Comparison of ENCODE assay signal across 8 cellular contexts in genomic region chr12:69470189-69471094, GRCh38. TPM values are rescaled to one million over a fixed set of nuclear protein-coding genes. Genes with fewer than 3 reads are reported as not detected.
DNase-seq lines count a peak whose midpoint lies in the region; ATAC-seq and TF ChIP-seq lines count a peak whose summit lies in the region.

TSS of gene FRS2 (plus strand) at chr12:69470388. CDS start at chr12:69569031, 98,643 bp downstream.

- intact Hi-C loops in CD4-positive, alpha-beta memory T cell (cut with micrococcal nuclease), result loop anchor here (1.0 to 10.0 kb wide), 4 partner anchors 111 to 267 kb away; partner anchors contain the start of genes CCT2, RAB3IP and YEATS4

- no peaks in the 10 kb centered on the region for H3K27me3 Mint-ChIP-seq in CD4-positive, alpha-beta memory T cell
- H3K27me3 Mint-ChIP-seq in activated CD4-positive, alpha-beta memory T cell treated with anti-CD3 and anti-CD28 coated beads, Interleukin-2, amount 10 ng/mL, durations not matched to agents 7 days and 5 days, result no peaks in the 10 kb centered on the region

- CTCF ChIA-PET in CD4-positive, alpha-beta memory T cell (lab: Charles Lee; ENCODE audit: partially characterized antibody), result interaction anchor here (0.8 to 1.1 kb wide), 4 partner anchors 53 to 314 kb away, joined by 3 to 5 read pairs (median 4); no protein-coding TSS in a partner anchor
- CTCF ChIA-PET in activated CD4-positive, alpha-beta memory T cell treated with anti-CD3 and anti-CD28 coated beads, Interleukin-2, amount 10 ng/mL, durations not matched to agents 7 days and 5 days (lab: Charles Lee), result interaction anchor here (0.6 to 1.9 kb wide), 5 partner anchors 22 to 113 kb away, joined by 3 to 15 read pairs (median 5); no protein-coding TSS in a partner anchor

- peak; percentile 78 to 87 (median 80) for DNase-seq in CD4-positive, alpha-beta memory T cell
- peak; percentile 96 for DNase-seq in NCI-H82 (lab: John Stamatoyannopoulos, UW)
- peak; percentile 87 for DNase-seq in activated CD4-positive, alpha-beta memory T cell treated with anti-CD3 and anti-CD28 coated beads, Interleukin-2, amount 10 ng/mL, durations not matched to agents 7 days and 5 days
- DNase-seq in lung (ENCODE audit: low spot score), result peak; percentile 93
- DNase-seq in stimulated activated CD4-positive, alpha-beta T cell treated with anti-CD3 and anti-CD28 coated beads, TNF-alpha, amount 100 ng/mL, for 4 hours (ENCODE audit: low read depth in 3 of 3), result peak; percentile 72 to 76 (median 72)

- no peaks in the 10 kb centered on the region for H3K9me3 ChIP-seq in CD4-positive, alpha-beta memory T cell (ENCODE audit: control insufficient read depth in 1 of 2, low read length in 2 of 2)
- H3K9me3 ChIP-seq in ectodermal cell (ENCODE audit: control insufficient read depth, low read length), result no peaks in the 10 kb centered on the region
- no peaks in the 10 kb centered on the region for H3K9me3 ChIP-seq in lung (ENCODE audit: control insufficient read depth in 2 of 2, insufficient read depth in 1 of 2, low read length in 1 of 2)

- peak within 1 kb of the TSS; percentile 96 to 99 (median 98) for H3K4me3 Mint-ChIP-seq in CD4-positive, alpha-beta memory T cell
- H3K4me3 Mint-ChIP-seq in activated CD4-positive, alpha-beta memory T cell treated with anti-CD3 and anti-CD28 coated beads, Interleukin-2, amount 10 ng/mL, durations not matched to agents 7 days and 5 days, result peak within 1 kb of the TSS; percentile 96

- no peaks in the 10 kb centered on the region for H3K27me3 ChIP-seq in CD4-positive, alpha-beta memory T cell (ENCODE audit: insufficient read depth, low read length)
- H3K27me3 ChIP-seq in ectodermal cell (ENCODE audit: control insufficient read depth, insufficient read depth, low read length, poor library complexity, severe bottlenecking) (no peaks in the 10 kb centered on the region), lung (ENCODE audit: control insufficient read depth, insufficient read depth) (no peaks in the 10 kb centered on the region)

- ATAC-seq in GM19438 (IDR thresholded peaks at IDR 0.05; ENCODE audit: low read depth, unreplicated experiment) (peak; percentile 95), HG03575 (IDR thresholded peaks at IDR 0.05; ENCODE audit: extremely low read depth, insufficient number of reproducible peaks, low FRiP score, unreplicated experiment) (peak; percentile 54), lung (ENCODE audit: insufficient read depth, low FRiP score) (peak; percentile 99)

- peak within 1 kb of the TSS; percentile 71 for H3K4me3 ChIP-seq in CD4-positive, alpha-beta memory T cell (ENCODE audit: low read length in 2 of 2)
- peak within 1 kb of the TSS; percentile 95 for H3K4me3 ChIP-seq in ectodermal cell (ENCODE audit: insufficient read depth, low read depth, low read length)
- peak within 1 kb of the TSS; percentile 87 for H3K4me3 ChIP-seq in lung

- H3K9me3 Mint-ChIP-seq in CD4-positive, alpha-beta memory T cell, result no peaks in the 10 kb centered on the region
- H3K9me3 Mint-ChIP-seq in activated CD4-positive, alpha-beta memory T cell treated with anti-CD3 and anti-CD28 coated beads, Interleukin-2, amount 10 ng/mL, durations not matched to agents 7 days and 5 days, result no peaks in the 10 kb centered on the region

- H3K4me1 Mint-ChIP-seq in CD4-positive, alpha-beta memory T cell, result peaks cover 31 to 56% (median 45%) of the 10 kb centered on the region in 4 donors
- H3K4me1 Mint-ChIP-seq in activated CD4-positive, alpha-beta memory T cell treated with anti-CD3 and anti-CD28 coated beads, Interleukin-2, amount 10 ng/mL, durations not matched to agents 7 days and 5 days, result peaks cover 32% of the 10 kb centered on the region

- WGBS in ectodermal cell, 2 experiments, result 0% methylated on average over 69 of the region's 69 CpGs
- 0 to 1% methylated on average over 67 to 69 of the region's 69 CpGs for WGBS in lung, 2 donors

- H3K27ac ChIP-seq in CD4-positive, alpha-beta memory T cell (ENCODE audit: low read depth, low read length), result peak within 1 kb of the TSS; percentile 89
- H3K27ac ChIP-seq in ectodermal cell (ENCODE audit: insufficient read depth, low read depth, low read length, poor library complexity, severe bottlenecking) (peak within 1 kb of the TSS; percentile 91), lung (ENCODE audit: low read depth in 1 of 2, low read length in 1 of 2) (peak within 1 kb of the TSS; percentile 89 to 98)

- TF ChIP-seq CTCF in lung (IDR thresholded peaks at IDR 0.05; ENCODE audit: control extremely low read depth, extremely low read depth), result no peak

- H3K4me1 ChIP-seq in CD4-positive, alpha-beta memory T cell (ENCODE audit: insufficient read depth, low read length), result peaks cover 42% of the 10 kb centered on the region
- H3K4me1 ChIP-seq in ectodermal cell (ENCODE audit: control insufficient read depth, insufficient read depth, low read length), result peaks cover 15% of the 10 kb centered on the region
- H3K4me1 ChIP-seq in lung (ENCODE audit: control insufficient read depth in 2 of 2, insufficient read depth in 2 of 2, low read length in 2 of 2), result peaks cover 7 to 21% of the 10 kb centered on the region in 2 donors

- peak within 1 kb of the TSS; percentile 81 to 99 (median 98) for H3K27ac Mint-ChIP-seq in CD4-positive, alpha-beta memory T cell
- peak within 1 kb of the TSS; percentile 90 for H3K27ac Mint-ChIP-seq in activated CD4-positive, alpha-beta memory T cell treated with anti-CD3 and anti-CD28 coated beads, Interleukin-2, amount 10 ng/mL, durations not matched to agents 7 days and 5 days

- H3K36me3 Mint-ChIP-seq in CD4-positive, alpha-beta memory T cell, result peaks cover 0 to 6% of the 10 kb centered on the region in 2 donors
- peaks cover 12% of the 10 kb centered on the region for H3K36me3 Mint-ChIP-seq in activated CD4-positive, alpha-beta memory T cell treated with anti-CD3 and anti-CD28 coated beads, Interleukin-2, amount 10 ng/mL, durations not matched to agents 7 days and 5 days (ENCODE audit: low read depth)

- no peaks in the 10 kb centered on the region for H3K36me3 ChIP-seq in CD4-positive, alpha-beta memory T cell (ENCODE audit: insufficient read depth, low read length)
- H3K36me3 ChIP-seq in ectodermal cell (ENCODE audit: control insufficient read depth, insufficient read depth, low read length) (no peaks in the 10 kb centered on the region), lung (ENCODE audit: control insufficient read depth in 2 of 2, insufficient read depth in 2 of 2, low read length in 2 of 2) (no peaks in the 10 kb centered on the region)

- POLR2A ChIA-PET in CD4-positive, alpha-beta memory T cell (lab: Charles Lee; ENCODE audit: partially characterized antibody), result interaction anchor here (1.1 to 2.8 kb wide), 5 partner anchors 115 to 269 kb away, joined by 3 to 27 read pairs (median 9); partner anchors contain the start of genes CCT2, CPSF6 and RAB3IP
- POLR2A ChIA-PET in activated CD4-positive, alpha-beta memory T cell treated with anti-CD3 and anti-CD28 coated beads, Interleukin-2, amount 10 ng/mL, durations not matched to agents 7 days and 5 days (lab: Charles Lee), result interaction anchor here (0.8 to 2.0 kb wide), 11 partner anchors 10 to 773 kb away, joined by 3 to 10 read pairs (median 4); partner anchors contain the start of genes CCT2 and CNOT2

RNA-seq across cellular contexts. Expression of gene FRS2, which starts in this region (rescaled TPM):
- total RNA-seq in CD4-positive, alpha-beta memory T cell, result 10 to 100 TPM; 21.2 to 22.2 TPM
- polyA plus RNA-seq in CD4-positive, alpha-beta memory T cell, result 1 to 10 TPM; 8.6 to 9.3 TPM
- total RNA-seq in activated CD4-positive, alpha-beta memory T cell treated with anti-CD3 and anti-CD28 coated beads, Interleukin-2, amount 10 ng/mL, durations not matched to agents 7 days and 5 days, result 10 to 100 TPM; 12.8 to 15.1 TPM
- polyA plus RNA-seq in ectodermal cell (2013, experiment 1 of 4), result 38.4 TPM
- polyA plus RNA-seq in ectodermal cell (2013, experiment 2 of 4), result 38.1 TPM
- 29.9 TPM for polyA plus RNA-seq in ectodermal cell (2013, experiment 3 of 4)
- 37.0 TPM for polyA plus RNA-seq in ectodermal cell (2013, experiment 4 of 4)
- total RNA-seq in lung, result 10 to 100 TPM; 31.5 to 66.7 TPM
- polyA plus RNA-seq in lung, result 1 to 10 TPM; 4.7 to 8.6 TPM

Comparison
In these comparisons a context has a peak if more than half of its experiments do, and no peak if none do; other contexts are left out.
1. Peak in every context shown above with its lines: DNase-seq, ATAC-seq, H3K4me3 ChIP-seq and H3K27ac ChIP-seq.